17 cellular contexts compared by ENCODE assay signal in the genomic region with DNA sequence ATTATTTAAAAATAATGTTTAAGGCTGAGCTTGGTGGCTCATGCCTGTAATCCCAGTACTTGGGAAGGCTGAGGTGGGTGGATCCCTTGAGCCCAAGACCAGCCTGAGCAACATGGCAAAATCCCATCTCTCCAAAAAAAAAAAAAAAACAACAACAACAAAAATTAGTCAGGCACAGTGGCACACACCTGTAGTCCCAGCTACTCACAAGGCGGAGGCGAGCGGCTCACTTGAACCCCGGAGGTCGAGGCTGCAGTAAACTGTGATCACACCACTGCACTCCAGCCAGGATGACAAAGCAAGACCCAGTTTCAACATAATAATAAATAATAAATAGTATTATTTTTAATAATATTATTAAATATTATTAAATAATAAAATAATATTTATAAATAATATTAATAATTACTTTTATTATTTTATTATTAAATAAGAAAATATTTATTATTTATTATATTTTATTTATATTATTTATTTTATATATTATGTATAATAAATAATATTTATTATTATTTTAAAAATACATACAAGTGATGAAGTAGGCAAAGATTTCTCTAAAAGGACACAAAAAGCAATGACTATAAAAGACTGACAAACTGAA. TPM values are rescaled to one million over a fixed set of nuclear protein-coding genes. Genes with fewer than 3 reads are reported as not detected.
DNase-seq lines count a peak whose midpoint lies in the region; ATAC-seq, FAIRE-seq and TF ChIP-seq lines count a peak whose summit lies in the region.
"Had no signal": no experiment of that assay in that cellular context is flagged by ENCODE, and none has a peak within 500 bp of the region (broad histone marks: within the 10 kb centered on the region; RNA-seq: fewer than 3 reads in every experiment).

No MANE protein-coding gene starts in this region.

- 90 to 100% (median 98%) methylated on average over 5 of the region's 5 CpGs for WGBS in small intestine, 3 donors
- WGBS in sigmoid colon, 2 donors = 89 to 96% methylated on average over 5 of the region's 5 CpGs

- H3K4me1 ChIP-seq in kidney (ENCODE audit: control insufficient read depth in 1 of 2, insufficient read depth in 1 of 2, low read depth in 1 of 2, low read length in 2 of 2) (peaks cover 6 to 12% of the 10 kb centered on the region in 2 donors), small intestine (ENCODE audit: control insufficient read depth in 2 of 2, insufficient read depth in 1 of 2, low read depth in 1 of 2, low read length in 1 of 2) (no peaks in the 10 kb centered on the region), gastrocnemius medialis (no peaks in the 10 kb centered on the region), sigmoid colon (no peaks in the 10 kb centered on the region)
- H3K4me1 ChIP-seq: BLaER1 had no signal

- CTCF ChIA-PET in Calu3 (lab: Charles Lee) = interaction anchor here (0.7 kb wide), 1 partner anchor 616 kb away, joined by 3 read pairs; no protein-coding TSS in a partner anchor

- peaks cover 18% of the 10 kb centered on the region for H3K36me3 Mint-ChIP-seq in Calu3 (ENCODE audit: insufficient read depth, unreplicated experiment)

- no peak overlapping the region for H3K9ac ChIP-seq in kidney (ENCODE audit: low read length in 2 of 2)
- H3K9ac ChIP-seq: BLaER1, GM23248 had no signal

- intact Hi-C loops in Calu3 (cut with micrococcal nuclease; ENCODE audit: unreplicated experiment) (no loop called here), kidney (cut with DNase I) (no loop called here), gastrocnemius medialis (cut with DNase I; ENCODE audit: low total_unique reads) (no loop called here), sigmoid colon (cut with DNase I) (no loop called here)

- no peaks in the 10 kb centered on the region for H3K27me3 Mint-ChIP-seq in Calu3 (ENCODE audit: unreplicated experiment)

- H3K27me3 ChIP-seq in small intestine (ENCODE audit: control insufficient read depth in 2 of 2, insufficient read depth in 2 of 2, low read length in 2 of 2) (no peaks in the 10 kb centered on the region), gastrocnemius medialis (no peaks in the 10 kb centered on the region), sigmoid colon (no peaks in the 10 kb centered on the region)
- H3K27me3 ChIP-seq: BLaER1 had no signal

- peak; percentile 85 for FAIRE-seq in TTC549 (lab: Jason Lieb, UNC)
- FAIRE-seq in kidney (lab: Jason Lieb, UNC) = peak; percentile 93
- FAIRE-seq in small intestine (lab: Jason Lieb, UNC) = peak; percentile 49
- FAIRE-seq: H54 had no signal

- H3K27ac Mint-ChIP-seq in Calu3 (ENCODE audit: unreplicated experiment) = peak overlapping the region; percentile 66

- in situ Hi-C loops in gastrocnemius medialis (cut with MboI; ENCODE audit: low sequenced_read_pairs in 4 of 4) = no loop called here

- no peak overlapping the region for H3K4me3 Mint-ChIP-seq in Calu3 (ENCODE audit: low read depth, unreplicated experiment)

- no peaks in the 10 kb centered on the region for H3K9me3 Mint-ChIP-seq in Calu3 (ENCODE audit: low read depth, unreplicated experiment)

- H3K27ac ChIP-seq in kidney (ENCODE audit: low read depth in 2 of 2, low read length in 2 of 2) (no peak overlapping the region), small intestine (ENCODE audit: low read depth in 1 of 2, low read length in 1 of 2) (no peak overlapping the region), gastrocnemius medialis (no peak overlapping the region), sigmoid colon (no peak overlapping the region)
- H3K27ac ChIP-seq: BLaER1, GM23248, HL-60 had no signal

- H3K4me1 Mint-ChIP-seq in Calu3 (ENCODE audit: low read depth, unreplicated experiment) = peaks cover 7% of the 10 kb centered on the region

- no peak for TF ChIP-seq CTCF in Calu3 (IDR thresholded peaks at IDR 0.05; ENCODE audit: unreplicated experiment)
- TF ChIP-seq CTCF in kidney (IDR thresholded peaks at IDR 0.05; ENCODE audit: borderline replicate concordance, extremely low read depth, insufficient read depth) = no peak
- no peak for TF ChIP-seq CTCF in gastrocnemius medialis (IDR thresholded peaks at IDR 0.05 in 4 of 5, conservative IDR thresholded peaks at IDR 0.05 in 1 of 5)
- TF ChIP-seq CTCF in sigmoid colon (IDR thresholded peaks at IDR 0.05) = no peak

- no peak for TF ChIP-seq POLR2A in gastrocnemius medialis (IDR thresholded peaks at IDR 0.05)
- no peak for TF ChIP-seq POLR2A in sigmoid colon (IDR thresholded peaks at IDR 0.05)

- H3K36me3 ChIP-seq in kidney (ENCODE audit: control insufficient read depth in 1 of 2, insufficient read depth in 2 of 2, low read length in 2 of 2) = no peaks in the 10 kb centered on the region
- no peaks in the 10 kb centered on the region for H3K36me3 ChIP-seq in small intestine (ENCODE audit: control insufficient read depth in 2 of 2, insufficient read depth in 2 of 2, low read length in 2 of 2)
- H3K36me3 ChIP-seq in gastrocnemius medialis = no peaks in the 10 kb centered on the region
- H3K36me3 ChIP-seq in sigmoid colon = no peaks in the 10 kb centered on the region
- H3K36me3 ChIP-seq: BLaER1 had no signal

- H3K4me3 ChIP-seq in kidney (ENCODE audit: low read length in 2 of 2) = no peak overlapping the region
- no peak overlapping the region for H3K4me3 ChIP-seq in small intestine (ENCODE audit: low read depth in 1 of 2, low read length in 2 of 2)
- H3K4me3 ChIP-seq in gastrocnemius medialis = no peak overlapping the region
- no peak overlapping the region for H3K4me3 ChIP-seq in sigmoid colon
- H3K4me3 ChIP-seq: BLaER1, GM23248 had no signal

- ATAC-seq in gastrocnemius medialis = no peak

- H3K9me3 ChIP-seq in kidney (ENCODE audit: control insufficient read depth in 1 of 2, low read length in 2 of 2) = no peaks in the 10 kb centered on the region
- H3K9me3 ChIP-seq in small intestine (ENCODE audit: control insufficient read depth, low read depth) = no peaks in the 10 kb centered on the region
- H3K9me3 ChIP-seq in gastrocnemius medialis = no peaks in the 10 kb centered on the region
- H3K9me3 ChIP-seq in sigmoid colon = no peaks in the 10 kb centered on the region
- H3K9me3 ChIP-seq: BLaER1 had no signal

- TF ChIP-seq EP300 in sigmoid colon (IDR thresholded peaks at IDR 0.05) = no peak

- BruUV-seq in Calu3 (replicated peaks; lab: Mats Ljungman, UMichigan) = no TSS peak

- no peak for DNase-seq in Calu3
- DNase-seq in kidney = no peak
- no peak for DNase-seq in small intestine
- no peak for DNase-seq in activated CD4-positive, CD25-positive, alpha-beta regulatory T cell treated with anti-CD3 and anti-CD28 coated beads, Interleukin-2, amount 50 U/mL, for 72 hours
- DNase-seq in GDM1 (lab: John Stamatoyannopoulos, UW) = no peak
- DNase-seq in gastrocnemius medialis = no peak
- no peak for DNase-seq in sigmoid colon
- DNase-seq: AML-193, DMS79 treated with DMSO at 0.1 percent for 48 hours, EL, GF-D8, GM23248 had no signal

RNA-seq across cellular contexts. Expression of gene LRRC61, which starts 8.4 kb away (rescaled TPM):
- 14.6 and 22.5 TPM in 2 replicates for total RNA-seq in Calu3 (2022)
- 17.1 TPM for total RNA-seq in kidney
- polyA plus RNA-seq in kidney (ENCODE audit: insufficient read depth, low read depth, low replicate concordance) = 23.2 TPM
- polyA plus RNA-seq in small intestine = 10 to 100 TPM in 1 of 3 donors, 1 to 10 TPM in 2; 5.6 to 16.8 (median 7.8) TPM
- 1 to 10 TPM in 3 of 4 donors, under 1 TPM in 1; 0.62 to 6.8 (median 1.9) TPM for total RNA-seq in gastrocnemius medialis
- total RNA-seq in sigmoid colon = 10 to 100 TPM; 10.3 to 14.0 (median 11.0) TPM
- 10 to 100 TPM in 2 of 3 donors, 1 to 10 TPM in 1; 4.4 to 18.6 (median 10.8) TPM for polyA plus RNA-seq in sigmoid colon
- total RNA-seq: GM23248 had no signal
- polyA plus RNA-seq: GM23248 had no signal

RNA-seq across cellular contexts. Expression of gene ACTR3C, which starts 8.6 kb away (rescaled TPM):
- 22.8 and 26.0 TPM in 2 replicates for total RNA-seq in Calu3 (2022)
- 31.6 TPM for total RNA-seq in kidney
- 15.8 TPM for polyA plus RNA-seq in kidney (ENCODE audit: insufficient read depth, low read depth, low replicate concordance)
- 1 to 10 TPM; 2.4 to 9.6 (median 4.0) TPM for polyA plus RNA-seq in small intestine
- 1 to 10 TPM in 2 of 4 donors, under 1 TPM in 1, not detected in 1; 0.27 to 2.7 (median 1.1) TPM for total RNA-seq in gastrocnemius medialis
- 10 to 100 TPM in 1 of 4 donors, 1 to 10 TPM in 3; 2.9 to 13.3 (median 8.3) TPM for total RNA-seq in sigmoid colon
- 10 to 100 TPM in 1 of 3 donors, 1 to 10 TPM in 2; 3.6 to 12.4 (median 5.3) TPM for polyA plus RNA-seq in sigmoid colon
- total RNA-seq: GM23248 had no signal
- polyA plus RNA-seq: GM23248 had no signal

RNA-seq across cellular contexts. Expression of gene RARRES2, which starts 26.7 kb away (rescaled TPM):
- total RNA-seq in Calu3 (2022) = 9.1 and 13.0 TPM in 2 replicates
- total RNA-seq in kidney = 104 TPM
- polyA plus RNA-seq in kidney (ENCODE audit: insufficient read depth, low read depth, low replicate concordance) = 475 TPM
- 100 to 1,000 TPM in 1 of 3 donors, 10 to 100 TPM in 1, 1 to 10 TPM in 1; 9.6 to 109 (median 34.9) TPM for polyA plus RNA-seq in small intestine
- total RNA-seq in gastrocnemius medialis = 10 to 100 TPM in 1 of 4 donors, 1 to 10 TPM in 3; 4.7 to 14.3 (median 6.5) TPM
- 100 to 1,000 TPM; 257 to 447 (median 388) TPM for total RNA-seq in sigmoid colon
- 100 to 1,000 TPM in 2 of 3 donors, 10 to 100 TPM in 1; 28.9 to 289 (median 132) TPM for polyA plus RNA-seq in sigmoid colon
- total RNA-seq: A673, GM23248 had no signal
- polyA plus RNA-seq: GM23248 had no signal

RNA-seq across cellular contexts. Expression of gene REPIN1, which starts 53.9 kb away (rescaled TPM):
- total RNA-seq in Calu3 (2022) (185 and 189 TPM in 2 replicates), kidney (95.8 TPM), gastrocnemius medialis (100 to 1,000 TPM; 115 to 332 (median 159) TPM), sigmoid colon (10 to 100 TPM; 56.3 to 63.7 (median 57.0) TPM)
- polyA plus RNA-seq in kidney (ENCODE audit: insufficient read depth, low read depth, low replicate concordance) (53.7 TPM), small intestine (100 to 1,000 TPM in 1 of 3 donors, 10 to 100 TPM in 2; 46.5 to 101 (median 55.5) TPM), sigmoid colon (100 to 1,000 TPM in 1 of 3 donors, 10 to 100 TPM in 2; 50.9 to 131 (median 52.3) TPM)
